In the genomic region with DNA sequence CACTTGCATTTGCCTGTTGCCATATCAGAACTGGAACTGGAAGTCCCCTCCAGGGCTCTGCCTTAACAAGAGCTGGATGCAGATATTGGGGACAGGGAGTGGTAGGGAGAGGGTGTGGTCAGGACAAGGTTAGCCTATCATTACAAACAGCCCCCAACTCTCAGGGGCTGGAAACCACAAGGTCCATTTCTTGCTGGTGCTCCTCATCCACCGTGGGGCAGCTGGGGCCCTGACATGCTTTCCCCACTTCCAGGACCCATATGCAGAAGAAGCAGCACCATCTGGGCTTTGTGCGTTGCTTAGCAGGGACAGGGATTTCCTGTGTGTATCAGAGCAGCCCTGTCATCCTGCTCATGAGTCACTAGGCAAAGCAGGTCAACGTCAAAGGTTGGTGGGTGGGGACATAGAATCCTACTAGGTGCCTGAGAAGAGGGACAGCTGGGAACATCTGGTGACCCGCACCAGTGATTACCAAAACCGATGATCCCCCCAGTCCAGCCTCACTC, we compare ENCODE assay signal across 8 cellular contexts.
DNase-seq lines count a peak whose midpoint lies in the region; ATAC-seq and TF ChIP-seq lines count a peak whose summit lies in the region.

No MANE protein-coding gene starts in this region.

- peak; percentile 78 for ATAC-seq in HG02970 (IDR thresholded peaks at IDR 0.05; ENCODE audit: low FRiP score, unreplicated experiment)

- CTCF ChIA-PET in RWPE1 (lab: Yijun Ruan, JAX), result no interaction called here

- TF ChIP-seq CTCF in RWPE1 (conservative IDR thresholded peaks at IDR 0.05; ENCODE audit: low read depth) (no peak), astrocyte of the spinal cord (IDR thresholded peaks at IDR 0.05; ENCODE audit: low read depth, low read length) (no peak)

- POLR2A ChIA-PET in RWPE1 (lab: Yijun Ruan, JAX; ENCODE audit: low non-redundant PET), result no interaction called here

- peak; percentile 15 for DNase-seq in activated CD4-positive, alpha-beta T cell treated with anti-CD3 and anti-CD28 coated beads for 1 hour
- DNase-seq in activated CD4-positive, alpha-beta T cell treated with anti-CD3 and anti-CD28 coated beads, Interleukin-2, amount 50 U/mL, for 1 hour, result no peak
- DNase-seq in RWPE1 (ENCODE audit: low spot score), result peak; percentile 44
- DNase-seq in astrocyte of the spinal cord (ENCODE audit: low read depth, low spot score), result peak; percentile 7
- peak; percentile 42 to 45 for DNase-seq in stimulated activated CD4-positive, alpha-beta T cell treated with anti-CD3 and anti-CD28 coated beads, Interleukin-2, amount 100 ng/mL, for 48 hours
- no peak for DNase-seq in NCI-H1092 treated with DMSO at 0.1 percent for 48 hours (lab: John Stamatoyannopoulos, UW)
- DNase-seq in OCI-M2 (lab: John Stamatoyannopoulos, UW; ENCODE audit: unreplicated experiment), result no peak

- in situ Hi-C loops in astrocyte of the spinal cord (cut with HindIII; ENCODE audit: low sequenced_read_pairs), result no loop called here

- no peak overlapping the region for H3K27ac ChIP-seq in RWPE1

- no peak overlapping the region for H3K4me3 ChIP-seq in astrocyte of the spinal cord (ENCODE audit: low read depth, low read length)

Comparison
In these comparisons a context has a peak if more than half of its experiments do, and no peak if none do; other contexts are left out.
1. DNase-seq: peak in activated CD4-positive, alpha-beta T cell treated with anti-CD3 and anti-CD28 coated beads for 1 hour (single experiment), RWPE1 (single experiment), astrocyte of the spinal cord (single experiment) and stimulated activated CD4-positive, alpha-beta T cell treated with anti-CD3 and anti-CD28 coated beads, Interleukin-2, amount 100 ng/mL, for 48 hours (2 of 2); none in activated CD4-positive, alpha-beta T cell treated with anti-CD3 and anti-CD28 coated beads, Interleukin-2, amount 50 U/mL, for 1 hour (single experiment), NCI-H1092 treated with DMSO at 0.1 percent for 48 hours (single experiment) and OCI-M2 (single experiment).